20 cellular contexts compared by ENCODE assay signal in the genomic region with DNA sequence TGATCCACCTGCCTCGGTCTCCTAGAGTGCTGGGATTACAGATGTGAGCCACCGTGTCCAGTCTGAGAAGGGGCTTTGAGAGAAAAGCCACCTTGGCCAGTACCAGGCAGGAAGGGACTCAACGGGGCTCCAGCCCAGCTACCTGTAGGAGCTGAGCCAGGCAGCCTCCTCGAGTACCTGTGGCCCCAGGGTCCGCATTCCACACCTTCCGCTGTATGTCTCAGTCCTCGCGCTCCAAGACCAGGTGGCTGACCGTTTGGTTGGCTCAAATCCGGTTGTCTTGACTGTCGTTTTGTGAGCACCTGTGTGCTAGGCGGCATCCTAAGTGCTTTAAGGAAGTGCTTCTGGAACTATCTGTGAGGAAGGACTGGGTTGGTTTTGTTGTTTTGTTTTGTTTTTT. TPM values are rescaled to one million over a fixed set of nuclear protein-coding genes. Genes with fewer than 3 reads are reported as not detected.
DNase-seq lines count a peak whose midpoint lies in the region; TF ChIP-seq lines count a peak whose summit lies in the region.
"Had no signal": no experiment of that assay in that cellular context is flagged by ENCODE, and none has a peak within 500 bp of the region (broad histone marks: within the 10 kb centered on the region; RNA-seq: fewer than 3 reads in every experiment).

No MANE protein-coding gene starts in this region.

- H3K14ac ChIP-seq in mesenchymal stem cell (ENCODE audit: low read length in 2 of 2) = no peak overlapping the region

- H3K4ac ChIP-seq in mesenchymal stem cell (ENCODE audit: low read depth in 1 of 2, low read length in 2 of 2) = no peak overlapping the region

- no peak overlapping the region for H2BK12ac ChIP-seq in mesenchymal stem cell (ENCODE audit: low read length in 2 of 2)

- H2BK5ac ChIP-seq in mesenchymal stem cell (ENCODE audit: low read depth, low read length, poor library complexity, severe bottlenecking) = no peak overlapping the region

- H2BK120ac ChIP-seq in mesenchymal stem cell (ENCODE audit: low read depth, low read length) = no peak overlapping the region

- intact Hi-C loops in testis (cut with DNase I; ENCODE audit: low total_unique reads) (no loop called here), Calu3 (cut with micrococcal nuclease; ENCODE audit: unreplicated experiment) (no loop called here)

- WGBS in mesenchymal stem cell = 96% methylated on average over 11 of the region's 12 CpGs
- WGBS in testis, 2 donors = 92 to 96% methylated on average over 10 to 12 of the region's 12 CpGs

- H2BK15ac ChIP-seq in mesenchymal stem cell (ENCODE audit: low read depth, poor library complexity, severe bottlenecking) = peak overlapping the region; percentile 57

- TF ChIP-seq CTCF in HEK293 (tag by site-specific recombination; IDR thresholded peaks at IDR 0.05) = no peak
- TF ChIP-seq CTCF in testis (IDR thresholded peaks at IDR 0.05) = no peak
- TF ChIP-seq CTCF in Calu3 (IDR thresholded peaks at IDR 0.05; ENCODE audit: unreplicated experiment) = no peak

- peaks cover 14% of the 10 kb centered on the region for H3K36me3 Mint-ChIP-seq in Calu3 (ENCODE audit: insufficient read depth, unreplicated experiment)

- peaks cover 28 to 85% of the 10 kb centered on the region in 2 experiments; a peak in 2 of 3 replicates for H3K36me3 ChIP-seq in HEK293 (ENCODE audit: control insufficient read depth in 2 of 2, insufficient read depth in 1 of 2, low read length in 2 of 2)
- peaks cover 63 to 76% of the 10 kb centered on the region in 2 experiments for H3K36me3 ChIP-seq in mesenchymal stem cell (ENCODE audit: control insufficient read depth in 1 of 2, insufficient read depth in 2 of 2, low read depth in 1 of 2, low read length in 2 of 2)
- H3K36me3 ChIP-seq in testis (ENCODE audit: low read depth, missing control alignments) = no peaks in the 10 kb centered on the region
- H3K36me3 ChIP-seq: BE2C had no signal

- no peaks in the 10 kb centered on the region for H3K9me3 ChIP-seq in HEK293 (ENCODE audit: control insufficient read depth, insufficient read depth, low read depth, low read length)
- H3K9me3 ChIP-seq in mesenchymal stem cell (ENCODE audit: control insufficient read depth, low read length) = no peaks in the 10 kb centered on the region
- H3K9me3 ChIP-seq in testis = no peaks in the 10 kb centered on the region
- H3K9me3 ChIP-seq: BE2C, BLaER1 had no signal

- H3K9ac ChIP-seq in mesenchymal stem cell (ENCODE audit: low read length) = no peak overlapping the region
- H3K9ac ChIP-seq: BLaER1 had no signal

- H3K4me3 ChIP-seq in HEK293 (ENCODE audit: low read depth, low read length) = no peak overlapping the region
- no peak overlapping the region for H3K4me3 ChIP-seq in mesenchymal stem cell (ENCODE audit: insufficient read depth in 1 of 2, low read depth in 1 of 2, low read length in 2 of 2)
- no peak overlapping the region for H3K4me3 ChIP-seq in testis
- H3K4me3 ChIP-seq: BLaER1 had no signal

- no peak overlapping the region for H4K8ac ChIP-seq in mesenchymal stem cell (ENCODE audit: low read length)

- H3K4me1 ChIP-seq in HEK293 (ENCODE audit: control insufficient read depth, insufficient read depth, low read length) = no peaks in the 10 kb centered on the region
- no peaks in the 10 kb centered on the region for H3K4me1 ChIP-seq in mesenchymal stem cell (ENCODE audit: control insufficient read depth, insufficient read depth, low read depth, low read length)
- H3K4me1 ChIP-seq in testis = peaks cover 18% of the 10 kb centered on the region
- H3K4me1 ChIP-seq: BE2C had no signal

- no peaks in the 10 kb centered on the region for H3K4me1 Mint-ChIP-seq in Calu3 (ENCODE audit: low read depth, unreplicated experiment)
- H3K4me1 Mint-ChIP-seq: CD14-positive monocyte; CD4-positive, CD25-positive, alpha-beta regulatory T cell; CD8-positive, alpha-beta memory T cell had no signal

- H4K91ac ChIP-seq in mesenchymal stem cell (ENCODE audit: low read length) = peak overlapping the region; percentile 18

- H2AK5ac ChIP-seq in mesenchymal stem cell (ENCODE audit: low read length, severe bottlenecking) = no peak overlapping the region

- H3K4me2 ChIP-seq in mesenchymal stem cell (ENCODE audit: low read length, poor library complexity, severe bottlenecking) = no peak overlapping the region
- H3K4me2 ChIP-seq: BLaER1 had no signal

- no peaks in the 10 kb centered on the region for H3K27me3 Mint-ChIP-seq in Calu3 (ENCODE audit: unreplicated experiment)
- H3K27me3 Mint-ChIP-seq: CD4-positive, alpha-beta memory T cell; CD4-positive, CD25-positive, alpha-beta regulatory T cell; CD8-positive, alpha-beta memory T cell had no signal

- CTCF ChIA-PET in HEK293 (lab: Yijun Ruan, JAX) (interaction anchor here (0.8 to 0.9 kb wide), 2 partner anchors 18 to 136 kb away, joined by 3 to 4 read pairs; no protein-coding TSS in a partner anchor), Calu3 (lab: Charles Lee) (interaction anchor here (0.6 kb wide), 1 partner anchor 1810 kb away, joined by 4 read pairs; no protein-coding TSS in a partner anchor)

- POLR2A ChIA-PET in HEK293 (lab: Yijun Ruan, JAX) = no interaction called here

- no peak overlapping the region for H3K4me3 Mint-ChIP-seq in Calu3 (ENCODE audit: low read depth, unreplicated experiment)
- H3K4me3 Mint-ChIP-seq: CD14-positive monocyte; CD4-positive, alpha-beta memory T cell; CD4-positive, CD25-positive, alpha-beta regulatory T cell; CD8-positive, alpha-beta memory T cell had no signal

- H3K27me3 ChIP-seq in mesenchymal stem cell (ENCODE audit: control insufficient read depth in 1 of 2, insufficient read depth in 1 of 2, low read length in 2 of 2) (no peaks in the 10 kb centered on the region), testis (no peaks in the 10 kb centered on the region)
- H3K27me3 ChIP-seq: BE2C, BLaER1 had no signal

- H3K27ac ChIP-seq in HEK293 (ENCODE audit: extremely low read depth, low read depth, low read length) = no peak overlapping the region
- H3K27ac ChIP-seq in mesenchymal stem cell (ENCODE audit: low read length, poor library complexity, severe bottlenecking) = no peak overlapping the region
- peak overlapping the region; percentile 14 to 19 for H3K27ac ChIP-seq in testis
- H3K27ac ChIP-seq: BLaER1 had no signal

- no peak overlapping the region for H2AFZ ChIP-seq in mesenchymal stem cell (ENCODE audit: low read depth, low read length)

- no peaks in the 10 kb centered on the region for H3K9me3 Mint-ChIP-seq in Calu3 (ENCODE audit: low read depth, unreplicated experiment)
- H3K9me3 Mint-ChIP-seq: CD4-positive, alpha-beta memory T cell; CD4-positive, CD25-positive, alpha-beta regulatory T cell; CD8-positive, alpha-beta memory T cell had no signal

- BruUV-seq in Calu3 (replicated peaks; lab: Mats Ljungman, UMichigan) = no TSS peak

- no peak overlapping the region for H3K27ac Mint-ChIP-seq in Calu3 (ENCODE audit: unreplicated experiment)
- H3K27ac Mint-ChIP-seq: CD14-positive monocyte; CD4-positive, alpha-beta memory T cell; CD4-positive, CD25-positive, alpha-beta regulatory T cell; CD8-positive, alpha-beta memory T cell had no signal

- no peak for TF ChIP-seq POLR2A in testis (IDR thresholded peaks at IDR 0.05)

- H3K79me1 ChIP-seq in mesenchymal stem cell (replicated peaks; ENCODE audit: low read length, poor library complexity, severe bottlenecking) = peaks cover 30% of the 10 kb centered on the region

- DNase-seq in mesenchymal stem cell (no peak), testis (no peak), amniotic stem cell (lab: John Stamatoyannopoulos, UW) (no peak), Calu3 (no peak), NCI-H1092 (lab: John Stamatoyannopoulos, UW) (no peak)
- DNase-seq: 8988T; ACHN; BE2C; C1 segment of cervical spinal cord; CD4-positive, alpha-beta memory T cell; CD4-positive, CD25-positive, alpha-beta regulatory T cell; CD8-positive, alpha-beta memory T cell; COR-L47; DMS79 treated with DMSO at 0.1 percent for 48 hours; GF-D8 had no signal

- no peak overlapping the region for H3K23ac ChIP-seq in mesenchymal stem cell (ENCODE audit: low read length in 2 of 2)

- H3K18ac ChIP-seq in mesenchymal stem cell (ENCODE audit: low read depth in 1 of 2, low read length in 2 of 2) = no peak overlapping the region

TF ChIP-seq in HEK293, 187 proteins besides CTCF, POLR2A, EP300 and RAD21:
- TF ChIP-seq RBAK (tag by site-specific recombination; IDR thresholded peaks at IDR 0.05) = no peak
- TF ChIP-seq ZXDB (tag by site-specific recombination; IDR thresholded peaks at IDR 0.05) = no peak
- peak; percentile 23; the same call in 1 of the 2 replicates for TF ChIP-seq SCRT1 (tag by site-specific recombination; IDR thresholded peaks at IDR 0.05; ENCODE audit: borderline replicate concordance)

RNA-seq across cellular contexts. Expression of a gene that starts 16.2 kb away (rescaled TPM):
- 36.1 TPM for polyA plus RNA-seq in mesenchymal stem cell (2013, experiment 1 of 2)
- 35.6 TPM for polyA plus RNA-seq in mesenchymal stem cell (2013, experiment 2 of 2)
- total RNA-seq in testis = 100 to 1,000 TPM; 197 to 200 TPM
- 114 TPM for polyA plus RNA-seq in testis (ENCODE audit: insufficient read depth, low read depth, low replicate concordance)
- 45.9 and 50.3 TPM in 2 replicates for total RNA-seq in Calu3 (2022)

RNA-seq across cellular contexts. Expression of a gene that starts 22.1 kb away (rescaled TPM):
- polyA plus RNA-seq in mesenchymal stem cell (2013, experiment 1 of 2) = 0.52 TPM
- polyA plus RNA-seq in mesenchymal stem cell (2013, experiment 2 of 2) = 0.47 TPM
- total RNA-seq in testis (10 to 100 TPM; 29.5 to 30.2 TPM), Calu3 (2022) (not detected in 2 replicates)
- 7.4 TPM for polyA plus RNA-seq in testis (ENCODE audit: insufficient read depth, low read depth, low replicate concordance)
- total RNA-seq: A673; CD4-positive, alpha-beta memory T cell; CD4-positive, CD25-positive, alpha-beta regulatory T cell; CD8-positive, alpha-beta memory T cell had no signal
- polyA plus RNA-seq: AG04450; CD14-positive monocyte; CD4-positive, alpha-beta memory T cell; CD4-positive, CD25-positive, alpha-beta regulatory T cell; CD8-positive, alpha-beta memory T cell had no signal

RNA-seq across cellular contexts. Expression of a gene that starts 55.4 kb away (rescaled TPM):
- not detected for polyA plus RNA-seq in mesenchymal stem cell (2013, experiment 1 of 2)
- polyA plus RNA-seq in mesenchymal stem cell (2013, experiment 2 of 2) = not detected
- total RNA-seq in testis (10 to 100 TPM; 16.5 to 22.4 TPM), Calu3 (2022) (not detected in 2 replicates)
- polyA plus RNA-seq in testis (ENCODE audit: insufficient read depth, low read depth, low replicate concordance) = 61.1 TPM
- total RNA-seq: A673; CD4-positive, alpha-beta memory T cell; CD4-positive, CD25-positive, alpha-beta regulatory T cell; CD8-positive, alpha-beta memory T cell had no signal
- polyA plus RNA-seq: AG04450; CD4-positive, alpha-beta memory T cell; CD4-positive, CD25-positive, alpha-beta regulatory T cell had no signal

Comparison
In these comparisons a context has a peak if more than half of its experiments do, and no peak if none do; other contexts are left out.
1. H3K27ac ChIP-seq: peak in testis (2 of 2); none in HEK293 (single experiment) and mesenchymal stem cell (single experiment).
2. RNA of a gene that starts 22.1 kb away (total RNA-seq): 29.5 to 30.2 TPM in testis; not detected in Calu3; every median in the first group is over 10 times any median in the second.
3. RNA of a gene that starts 55.4 kb away (total RNA-seq): 16.5 to 22.4 TPM in testis; not detected in Calu3; every median in the first group is over 10 times any median in the second.